ENCODE assay signal across 27 cellular contexts in genomic region chr5:6749026-6749716, GRCh38.
"Had no signal": no experiment of that assay in that cellular context is flagged by ENCODE, and none has a peak within 500 bp of the region (broad histone marks: within the 10 kb centered on the region; RNA-seq: fewer than 3 reads in every experiment).

No MANE protein-coding gene starts in this region.

- H3K9me3 ChIP-seq: esophagus muscularis mucosa, heart left ventricle, right atrium auricular region, stomach, thyroid gland had no signal

- H3K36me3 ChIP-seq: neural progenitor cell had no signal

- H3K4me3 ChIP-seq: esophagus muscularis mucosa, heart left ventricle, neural progenitor cell, right atrium auricular region, stomach, thyroid gland had no signal

- H3K27ac ChIP-seq: esophagus muscularis mucosa, foreskin keratinocyte, heart left ventricle, neural progenitor cell, parathyroid adenoma, right atrium auricular region, stomach, thyroid gland, VCaP had no signal

- H3K27ac Mint-ChIP-seq: activated CD4-positive, alpha-beta memory T cell treated with anti-CD3 and anti-CD28 coated beads, Interleukin-2, amount 10 ng/mL, durations not matched to agents 7 days and 5 days; activated CD4-positive, alpha-beta T cell treated with anti-CD3 and anti-CD28 coated beads, Interleukin-2, amount 10 ng/mL, durations not matched to agents 24 days and 14 days; activated naive CD4-positive, alpha-beta T cell treated with anti-CD3 and anti-CD28 coated beads, Interleukin-2, amount 50 U/mL, for 24 hours; neural progenitor cell had no signal

- H3K4me2 ChIP-seq: neural progenitor cell had no signal

- H2AFZ ChIP-seq: neural progenitor cell, parathyroid adenoma had no signal

- H3K4me1 Mint-ChIP-seq: neural progenitor cell had no signal

- H3K4me3 Mint-ChIP-seq: activated CD4-positive, alpha-beta memory T cell treated with anti-CD3 and anti-CD28 coated beads, Interleukin-2, amount 10 ng/mL, durations not matched to agents 7 days and 5 days; activated CD4-positive, alpha-beta T cell treated with anti-CD3 and anti-CD28 coated beads, Interleukin-2, amount 10 ng/mL, durations not matched to agents 24 days and 14 days; activated naive CD4-positive, alpha-beta T cell treated with anti-CD3 and anti-CD28 coated beads, Interleukin-2, amount 50 U/mL, for 24 hours; central memory CD8-positive, alpha-beta T cell; immature natural killer cell; naive thymus-derived CD8-positive, alpha-beta T cell; neural progenitor cell had no signal

- H3K4me1 ChIP-seq: foreskin keratinocyte, neural progenitor cell, parathyroid adenoma, thyroid gland had no signal

- H3K27me3 ChIP-seq: esophagus muscularis mucosa, foreskin keratinocyte, heart left ventricle, neural progenitor cell, right atrium auricular region, stomach, thyroid gland had no signal

- H3K27me3 Mint-ChIP-seq: activated CD4-positive, alpha-beta memory T cell treated with anti-CD3 and anti-CD28 coated beads, Interleukin-2, amount 10 ng/mL, durations not matched to agents 7 days and 5 days; activated CD4-positive, alpha-beta T cell treated with anti-CD3 and anti-CD28 coated beads, Interleukin-2, amount 10 ng/mL, durations not matched to agents 24 days and 14 days; activated naive CD4-positive, alpha-beta T cell treated with anti-CD3 and anti-CD28 coated beads, Interleukin-2, amount 50 U/mL, for 24 hours; central memory CD8-positive, alpha-beta T cell; naive thymus-derived CD8-positive, alpha-beta T cell had no signal

- ATAC-seq: activated CD4-positive, CD25-positive, alpha-beta regulatory T cell treated with anti-CD3 and anti-CD28 coated beads, Interleukin-2, amount 50 U/mL, for 24 hours; foreskin keratinocyte; naive thymus-derived CD8-positive, alpha-beta T cell had no signal

- H3K9ac ChIP-seq: neural progenitor cell, parathyroid adenoma had no signal

- H3K9me3 Mint-ChIP-seq: activated CD4-positive, alpha-beta memory T cell treated with anti-CD3 and anti-CD28 coated beads, Interleukin-2, amount 10 ng/mL, durations not matched to agents 7 days and 5 days; activated CD4-positive, alpha-beta T cell treated with anti-CD3 and anti-CD28 coated beads, Interleukin-2, amount 10 ng/mL, durations not matched to agents 24 days and 14 days; activated naive CD4-positive, alpha-beta T cell treated with anti-CD3 and anti-CD28 coated beads, Interleukin-2, amount 50 U/mL, for 24 hours; central memory CD8-positive, alpha-beta T cell; immature natural killer cell; naive thymus-derived CD8-positive, alpha-beta T cell; neural progenitor cell had no signal

- DNase-seq: activated CD4-positive, alpha-beta memory T cell treated with anti-CD3 and anti-CD28 coated beads, Interleukin-2, amount 10 ng/mL, durations not matched to agents 7 days and 5 days; activated CD4-positive, alpha-beta T cell treated with anti-CD3 and anti-CD28 coated beads, Interleukin-2, amount 10 ng/mL, durations not matched to agents 24 days and 14 days; activated CD8-positive, alpha-beta memory T cell treated with anti-CD3 and anti-CD28 coated beads, Interleukin-2, amount 50 U/mL, for 48 hours; activated gamma-delta T cell; activated T-cell treated with anti-CD3 and anti-CD28 coated beads, Interleukin-2, amount 50 U/mL, for 48 hours; anterior cingulate cortex; dermis blood vessel endothelial cell; effector CD4-positive, alpha-beta T cell; foreskin keratinocyte; hypothalamus; immature natural killer cell; midbrain; naive thymus-derived CD8-positive, alpha-beta T cell; occipital lobe; stimulated activated CD4-positive, alpha-beta T cell treated with anti-CD3 and anti-CD28 coated beads, Interleukin-4, amount 100 ng/mL, for 1 hour; stomach; T-helper 9 cell; thyroid gland had no signal
